ENCODE assay signal across 8 cellular contexts in genomic region chr7:37032258-37032601, GRCh38.
DNase-seq lines count a peak whose midpoint lies in the region; ATAC-seq and TF ChIP-seq lines count a peak whose summit lies in the region.

No MANE protein-coding gene starts in this region.

- H3K4me1 ChIP-seq in HUES6 (ENCODE audit: control insufficient read depth, insufficient read depth, low read length) = peaks cover 32% of the 10 kb centered on the region
- H3K4me1 ChIP-seq in spleen = peaks cover 0 to 22% (median 3%) of the 10 kb centered on the region in 6 donors

- peak overlapping the region; percentile 48 for H3K9ac ChIP-seq in HUES6 (ENCODE audit: low read length)

- H3K36me3 ChIP-seq in HUES6 (ENCODE audit: control insufficient read depth, insufficient read depth, low read length) (no peaks in the 10 kb centered on the region), spleen (peaks cover 0 to 41% (median 3%) of the 10 kb centered on the region in 6 donors)

- intact Hi-C loops in spleen (cut with DNase I; ENCODE audit: low total_unique reads) = no loop called here

- no peak for DNase-seq in spleen
- no peak for DNase-seq in NCI-H187 (lab: John Stamatoyannopoulos, UW)
- no peak for DNase-seq in kidney glomerular epithelial cell (lab: John Stamatoyannopoulos, UW)

- TF ChIP-seq CTCF in spleen (IDR thresholded peaks at IDR 0.05 in 8 of 11, conservative IDR thresholded peaks at IDR 0.05 in 3 of 11) = no peak

- H3K27me3 ChIP-seq in HUES6 (ENCODE audit: control insufficient read depth, insufficient read depth, low read length) (no peaks in the 10 kb centered on the region), layer of hippocampus (ENCODE audit: control insufficient read depth, insufficient read depth, low read length) (no peaks in the 10 kb centered on the region), spleen (replicated peaks in 1 of 7) (no peaks in the 10 kb centered on the region)

- no peak for TF ChIP-seq POLR2A in spleen (IDR thresholded peaks at IDR 0.05)

- H3K4me3 ChIP-seq in HUES6 (ENCODE audit: low read depth, low read length) (no peak overlapping the region; the same call in 1 of the 2 replicates), spleen (no peak overlapping the region)

- H3K9me3 ChIP-seq in HUES6 (ENCODE audit: control insufficient read depth, insufficient read depth, low read depth, low read length) (no peaks in the 10 kb centered on the region; the same call in 1 of the 2 replicates), spleen (no peaks in the 10 kb centered on the region)

- 88 to 98% (median 97%) methylated on average over 4 of the region's 4 CpGs for WGBS in spleen, 5 donors

- H3K27ac ChIP-seq in HUES6 (ENCODE audit: low read depth, low read length) (peak overlapping the region; percentile 88), angular gyrus (ENCODE audit: low read depth, low read length) (peak overlapping the region; percentile 82), layer of hippocampus (ENCODE audit: low read depth, low read length) (peak overlapping the region; percentile 14), spleen (peak overlapping the region in 6 of 8 donors; percentile 2 to 64 (median 50))

- ATAC-seq in HG02870 (IDR thresholded peaks at IDR 0.05; ENCODE audit: unreplicated experiment) (no peak), HG02678 (IDR thresholded peaks at IDR 0.05; ENCODE audit: unreplicated experiment) (no peak)

Comparison
In these comparisons a context has a peak if more than half of its experiments do, and no peak if none do; other contexts are left out.
1. H3K27ac ChIP-seq: peak in every context shown above with its lines; median percentile 88 in HUES6; 82 in angular gyrus; 50 in spleen; 14 in layer of hippocampus.